Comparison of ENCODE assay signal across 14 cellular contexts in genomic region chr20:57402206-57403125, GRCh38. TPM values are rescaled to one million over a fixed set of nuclear protein-coding genes. Genes with fewer than 3 reads are reported as not detected.
DNase-seq lines count a peak whose midpoint lies in the region; ATAC-seq, FAIRE-seq and TF ChIP-seq lines count a peak whose summit lies in the region.
"Had no signal": no experiment of that assay in that cellular context is flagged by ENCODE, and none has a peak within 500 bp of the region (broad histone marks: within the 10 kb centered on the region; RNA-seq: fewer than 3 reads in every experiment).

No MANE protein-coding gene starts in this region.

- CTCF ChIA-PET in CD4-positive, alpha-beta memory T cell (lab: Charles Lee; ENCODE audit: partially characterized antibody) = interaction anchor here (1.0 to 1.4 kb wide), 3 partner anchors 10 to 30 kb away, joined by 3 to 4 read pairs (median 3); no protein-coding TSS in a partner anchor
- CTCF ChIA-PET in K562 (lab: Yijun Ruan, JAX; ENCODE audit: low intra/inter-chr PET ratio) = no interaction called here

- DNase-seq in CD4-positive, alpha-beta memory T cell = no peak
- no peak for DNase-seq in K562 (ENCODE audit: extremely low read depth in 1 of 4, low spot score in 3 of 4)
- no peak for DNase-seq in naive thymus-derived CD8-positive, alpha-beta T cell
- DNase-seq in D721Med (ENCODE audit: insufficient read length, low spot score) = no peak
- DNase-seq in cortex of kidney (lab: John Stamatoyannopoulos, UW) = no peak
- DNase-seq: activated CD4-positive, CD25-positive, alpha-beta regulatory T cell treated with anti-CD3 and anti-CD28 coated beads, Interleukin-2, amount 50 U/mL, for 72 hours; foreskin keratinocyte; HCEC 1CT; NCI-H1694 treated with DMSO at 0.1 percent for 48 hours; NCI-H510A; stimulated activated CD4-positive, alpha-beta T cell treated with anti-CD3 and anti-CD28 coated beads, Interleukin-15, amount 100 ng/mL, for 24 hours had no signal

- H4K20me1 ChIP-seq in BLaER1 (peaks cover 100% of the 10 kb centered on the region), K562 (replicated peaks; ENCODE audit: control insufficient read depth, insufficient read depth, low read length) (peaks cover 29% of the 10 kb centered on the region; the same call in 1 of the 2 replicates)

- FAIRE-seq in K562 (lab: Jason Lieb, UNC) (no peak), D721Med (lab: Jason Lieb, UNC) (no peak)

- H3K27ac Mint-ChIP-seq in CD4-positive, alpha-beta memory T cell = peak overlapping the region in 4 of 7 donors; percentile 88 to 98 (median 94)
- H3K27ac Mint-ChIP-seq in naive thymus-derived CD8-positive, alpha-beta T cell = peak overlapping the region; percentile 85 to 100 (median 97)

- no peaks in the 10 kb centered on the region for H3K9me1 ChIP-seq in K562 (ENCODE audit: control insufficient read depth, insufficient read depth, low read length)

- intact Hi-C loops in CD4-positive, alpha-beta memory T cell (cut with micrococcal nuclease) = no loop called here
- intact Hi-C loops in K562 (cut with micrococcal nuclease) = no loop called here

- H3K27ac ChIP-seq in BLaER1 = peak overlapping the region; percentile 96
- no peak overlapping the region for H3K27ac ChIP-seq in CD4-positive, alpha-beta memory T cell (ENCODE audit: low read depth, low read length)
- H3K27ac ChIP-seq in K562 (ENCODE audit: extremely low read depth, low read depth, low read length) = no peak overlapping the region
- H3K27ac ChIP-seq: foreskin keratinocyte had no signal

- TF ChIP-seq CTCF in K562 (IDR thresholded peaks at IDR 0.05 in 2 of 3, conservative IDR thresholded peaks at IDR 0.05 in 1 of 3; ENCODE audit: insufficient read depth in 2 of 3, low read depth in 1 of 3, low read length in 3 of 3) = no peak
- no peak for TF ChIP-seq CTCF in D721Med (IDR thresholded peaks at IDR 0.05; ENCODE audit: insufficient read depth, missing control alignments)

- H2AFZ ChIP-seq in K562 (ENCODE audit: low read depth, low read length) = no peak overlapping the region

- H3K4me3 Mint-ChIP-seq in CD4-positive, alpha-beta memory T cell = peak overlapping the region in 5 of 8 donors; percentile 8 to 64 (median 52)
- H3K4me3 Mint-ChIP-seq in naive thymus-derived CD8-positive, alpha-beta T cell = peak overlapping the region; percentile 79 to 96 (median 88)

- peak overlapping the region; percentile 99 for H3K4me2 ChIP-seq in BLaER1
- no peak overlapping the region for H3K4me2 ChIP-seq in K562 (ENCODE audit: insufficient read depth, low read length)

- H3K4me3 ChIP-seq in BLaER1 (no peak overlapping the region; the same call in 1 of the 2 replicates), K562 (no peak overlapping the region)
- H3K4me3 ChIP-seq in CD4-positive, alpha-beta memory T cell (ENCODE audit: low read length in 2 of 2) = no peak overlapping the region

- peaks cover 50% of the 10 kb centered on the region for H3K79me2 ChIP-seq in K562 (ENCODE audit: control insufficient read depth, insufficient read depth, low read length)

- in situ Hi-C loops in K562 (cut with MboI) = no loop called here

- H3K36me3 Mint-ChIP-seq in CD4-positive, alpha-beta memory T cell = peaks cover 43 to 76% of the 10 kb centered on the region in 2 donors
- peaks cover 0 to 73% (median 26%) of the 10 kb centered on the region in 3 donors for H3K36me3 Mint-ChIP-seq in naive thymus-derived CD8-positive, alpha-beta T cell

- H3K36me3 ChIP-seq in BLaER1 = peaks cover 73% of the 10 kb centered on the region
- peaks cover 75% of the 10 kb centered on the region for H3K36me3 ChIP-seq in CD4-positive, alpha-beta memory T cell (ENCODE audit: insufficient read depth, low read length)
- peaks cover 97% of the 10 kb centered on the region; the same call in 2 of the 3 replicates for H3K36me3 ChIP-seq in K562 (ENCODE audit: control insufficient read depth, insufficient read depth, low read length)

- no TSS peak for BruUV-seq in K562 (replicated peaks; lab: Mats Ljungman, UMichigan)

- H3K9me3 Mint-ChIP-seq in CD4-positive, alpha-beta memory T cell = peaks cover 0 to 16% (median 0%) of the 10 kb centered on the region in 8 donors
- peaks cover 0 to 3% (median 0%) of the 10 kb centered on the region in 9 donors for H3K9me3 Mint-ChIP-seq in naive thymus-derived CD8-positive, alpha-beta T cell
- H3K9me3 Mint-ChIP-seq: activated T-helper 2 cell treated with anti-CD3 and anti-CD28 coated beads, Interferon-gamma antibody, Interleukin-2, Interleukin-4, amounts not matched to agents 10 μg/mL and 5 μg/mL and 100 μg/mL, durations not matched to agents 14 hours and 24 hours and 36 hours had no signal

- 94% methylated on average over 24 of the region's 32 CpGs for WGBS in K562 (ENCODE audit: insufficient coverage, low coverage, missing lambda C conversion rate)

- POLR2A ChIA-PET in CD4-positive, alpha-beta memory T cell (lab: Charles Lee; ENCODE audit: partially characterized antibody) = interaction anchor here (1.0 to 9.7 kb wide), 5 partner anchors 8 to 13 kb away, joined by 3 to 150 read pairs (median 3); partner anchors contain the start of gene RBM38
- POLR2A ChIA-PET in K562 (lab: Yijun Ruan, JAX) = interaction anchor here (0.6 to 3.2 kb wide), 5 partner anchors 10 to 98 kb away, joined by 3 to 20 read pairs (median 6); no protein-coding TSS in a partner anchor
- POLR2A ChIA-PET in naive thymus-derived CD8-positive, alpha-beta T cell (lab: Charles Lee) = interaction anchor here (0.8 to 11.6 kb wide), 7 partner anchors 10 to 78 kb away, joined by 3 to 229 read pairs (median 3); partner anchors contain the start of gene RBM38

- no peak for TF ChIP-seq POLR2A in K562 (conservative IDR thresholded peaks at IDR 0.05)

- H3K4me1 ChIP-seq in BLaER1 (peaks cover 100% of the 10 kb centered on the region), K562 (replicated peaks in 1 of 2; ENCODE audit: control insufficient read depth in 2 of 2, insufficient read depth in 2 of 2, low read length in 2 of 2) (peaks cover 0 to 48% of the 10 kb centered on the region in 2 experiments; a peak in 2 of 5 replicates)
- H3K4me1 ChIP-seq in CD4-positive, alpha-beta memory T cell (ENCODE audit: insufficient read depth, low read length) = peaks cover 78% of the 10 kb centered on the region
- H3K4me1 ChIP-seq: foreskin keratinocyte had no signal

- ATAC-seq in K562 (no peak), HG03025 (IDR thresholded peaks at IDR 0.05; ENCODE audit: low FRiP score, unreplicated experiment) (no peak)
- ATAC-seq in naive thymus-derived CD8-positive, alpha-beta T cell = no peak
- ATAC-seq: foreskin keratinocyte had no signal

- peak overlapping the region; percentile 97; the same call in 1 of the 2 replicates for H3K9ac ChIP-seq in BLaER1
- H3K9ac ChIP-seq in K562 (ENCODE audit: insufficient read depth in 1 of 2, low read depth in 2 of 2, low read length in 2 of 2) = peak overlapping the region in 1 of 2 experiments; percentile 55; a peak in 1 of 4 replicates

- H3K27me3 ChIP-seq in BLaER1 = no peaks in the 10 kb centered on the region
- H3K27me3 ChIP-seq in CD4-positive, alpha-beta memory T cell (ENCODE audit: insufficient read depth, low read length) = no peaks in the 10 kb centered on the region
- no peaks in the 10 kb centered on the region for H3K27me3 ChIP-seq in K562 (ENCODE audit: control insufficient read depth in 2 of 2, insufficient read depth in 2 of 2, low read length in 2 of 2)
- H3K27me3 ChIP-seq: foreskin keratinocyte had no signal

- peaks cover 0 to 3% of the 10 kb centered on the region in 2 donors for H3K27me3 Mint-ChIP-seq in CD4-positive, alpha-beta memory T cell
- no peaks in the 10 kb centered on the region for H3K27me3 Mint-ChIP-seq in naive thymus-derived CD8-positive, alpha-beta T cell

- TF ChIP-seq RAD21 in K562 (CRISPR knock-in tag; conservative IDR thresholded peaks at IDR 0.05 in 1 of 2, IDR thresholded peaks at IDR 0.05 in 1 of 2) = no peak

- peaks cover 29 to 67% (median 52%) of the 10 kb centered on the region in 4 donors for H3K4me1 Mint-ChIP-seq in CD4-positive, alpha-beta memory T cell
- H3K4me1 Mint-ChIP-seq in naive thymus-derived CD8-positive, alpha-beta T cell = peaks cover 35 to 86% (median 82%) of the 10 kb centered on the region in 4 donors

- no peak for TF ChIP-seq EP300 in K562 (IDR thresholded peaks at IDR 0.05; ENCODE audit: low read length)

- no peaks in the 10 kb centered on the region for H3K9me3 ChIP-seq in BLaER1
- H3K9me3 ChIP-seq in CD4-positive, alpha-beta memory T cell (ENCODE audit: control insufficient read depth in 1 of 2, low read length in 2 of 2) = no peaks in the 10 kb centered on the region
- H3K9me3 ChIP-seq in K562 (replicated peaks; ENCODE audit: control insufficient read depth, insufficient read depth, low read depth, low read length) = no peaks in the 10 kb centered on the region

RNA-seq across cellular contexts. Expression of gene RBM38, which starts 11.3 kb away (rescaled TPM):
- total RNA-seq in CD4-positive, alpha-beta memory T cell = 10 to 100 TPM; 76.0 to 79.6 TPM
- 10 to 100 TPM; 33.1 to 97.8 TPM for polyA plus RNA-seq in CD4-positive, alpha-beta memory T cell
- total RNA-seq in K562 (2011; cell fraction: chromatin; rRNA removed; ENCODE audit: low replicate concordance) = 13.6 and 33.0 TPM in 2 replicates
- total RNA-seq in K562 (2011; cell fraction: nucleolus; rRNA removed) = 29.3 and 29.4 TPM in 2 replicates
- total RNA-seq in K562 (2011; cell fraction: nucleoplasm; rRNA removed) = 21.9 and 24.7 TPM in 2 replicates
- total RNA-seq in K562 (2014; rRNA removed) (63.6 and 74.0 TPM in 2 replicates), K562 (2014; rRNA removed; fragmentation: Illumina TruSeq; extraction: Trizol) (10.9 and 12.3 TPM in 2 replicates), K562 (2015; rRNA removed; fragmentation: Illumina TruSeq; extraction: Trizol) (33.9 and 36.1 TPM in 2 replicates), K562 (2021) (82.4 and 83.4 TPM in 2 replicates)
- polyA plus RNA-seq in K562 (2011; rRNA removed) (31.9 and 33.2 TPM in 2 replicates), K562 (2014; fragmentation: Illumina TruSeq; extraction: Trizol) (22.5 and 55.0 TPM in 2 replicates), K562 (2014; fragmentation: Nextera tagmentation; extraction: Ambion mirVana) (under 1 TPM; 0.28 to 0.39 TPM), K562 (2014; rRNA removed) (79.6 and 84.1 TPM in 2 replicates)
- polyA plus RNA-seq in K562 (2011; cell fraction: cytosol; rRNA removed) = 44.2 and 145 TPM in 2 replicates
- 29.1 and 66.0 TPM in 2 replicates for polyA plus RNA-seq in K562 (2011; cell fraction: nucleus; rRNA removed)
- polyA plus RNA-seq in K562 (2012) = 54.8 and 56.8 TPM in 2 replicates
- 7.0 and 14.2 TPM in 2 replicates for polyA minus RNA-seq in K562 (2011; rRNA and poly(A)+ RNA removed)
- 35.7 and 38.9 TPM in 2 replicates for polyA minus RNA-seq in K562 (2011; cell fraction: cytosol; rRNA and poly(A)+ RNA removed)
- 8.0 and 10.9 TPM in 2 replicates for polyA minus RNA-seq in K562 (2011; cell fraction: nucleus; rRNA and poly(A)+ RNA removed)
- total RNA-seq in naive thymus-derived CD8-positive, alpha-beta T cell = 100 to 1,000 TPM; 117 to 121 TPM
- polyA plus RNA-seq in naive thymus-derived CD8-positive, alpha-beta T cell = 100 to 1,000 TPM in 1 of 3 donors, 10 to 100 TPM in 2; 48.9 to 153 (median 69.0) TPM

RNA-seq across cellular contexts. Expression of gene RAE1, which starts 51.4 kb away (rescaled TPM):
- 10 to 100 TPM; 30.9 to 33.8 TPM for total RNA-seq in CD4-positive, alpha-beta memory T cell
- 10 to 100 TPM; 31.7 to 43.9 TPM for polyA plus RNA-seq in CD4-positive, alpha-beta memory T cell
- 95.3 and 106 TPM in 2 replicates for total RNA-seq in K562 (2011; cell fraction: chromatin; rRNA removed; ENCODE audit: low replicate concordance)
- 55.4 and 62.8 TPM in 2 replicates for total RNA-seq in K562 (2011; cell fraction: nucleolus; rRNA removed)
- 67.5 and 71.1 TPM in 2 replicates for total RNA-seq in K562 (2011; cell fraction: nucleoplasm; rRNA removed)
- total RNA-seq in K562 (2014; rRNA removed) = 40.8 and 60.8 TPM in 2 replicates
- 77.7 and 81.1 TPM in 2 replicates for total RNA-seq in K562 (2014; rRNA removed; fragmentation: Illumina TruSeq; extraction: Trizol)
- 82.6 and 84.9 TPM in 2 replicates for total RNA-seq in K562 (2015; rRNA removed; fragmentation: Illumina TruSeq; extraction: Trizol)
- total RNA-seq in K562 (2021) = 68.7 and 70.5 TPM in 2 replicates
- 49.8 and 52.2 TPM in 2 replicates for polyA plus RNA-seq in K562 (2011; rRNA removed)
- 54.7 and 109 TPM in 2 replicates for polyA plus RNA-seq in K562 (2011; cell fraction: cytosol; rRNA removed)
- 88.3 and 89.8 TPM in 2 replicates for polyA plus RNA-seq in K562 (2011; cell fraction: nucleus; rRNA removed)
- 45.2 and 61.8 TPM in 2 replicates for polyA plus RNA-seq in K562 (2012)
- polyA plus RNA-seq in K562 (2014; fragmentation: Illumina TruSeq; extraction: Trizol) = 100 and 104 TPM in 2 replicates
- polyA plus RNA-seq in K562 (2014; fragmentation: Nextera tagmentation; extraction: Ambion mirVana) = 100 to 1,000 TPM; 223 to 248 TPM
- polyA plus RNA-seq in K562 (2014; rRNA removed) = 33.7 and 62.4 TPM in 2 replicates
- 80.5 and 110 TPM in 2 replicates for polyA minus RNA-seq in K562 (2011; rRNA and poly(A)+ RNA removed)
- polyA minus RNA-seq in K562 (2011; cell fraction: cytosol; rRNA and poly(A)+ RNA removed) = 36.4 and 45.3 TPM in 2 replicates
- polyA minus RNA-seq in K562 (2011; cell fraction: nucleus; rRNA and poly(A)+ RNA removed) = 55.3 and 89.0 TPM in 2 replicates
- total RNA-seq in naive thymus-derived CD8-positive, alpha-beta T cell = 10 to 100 TPM; 30.9 to 34.0 TPM
- 10 to 100 TPM; 35.5 to 54.4 (median 37.0) TPM for polyA plus RNA-seq in naive thymus-derived CD8-positive, alpha-beta T cell
